8 cellular contexts compared by ENCODE assay signal in the genomic region with DNA sequence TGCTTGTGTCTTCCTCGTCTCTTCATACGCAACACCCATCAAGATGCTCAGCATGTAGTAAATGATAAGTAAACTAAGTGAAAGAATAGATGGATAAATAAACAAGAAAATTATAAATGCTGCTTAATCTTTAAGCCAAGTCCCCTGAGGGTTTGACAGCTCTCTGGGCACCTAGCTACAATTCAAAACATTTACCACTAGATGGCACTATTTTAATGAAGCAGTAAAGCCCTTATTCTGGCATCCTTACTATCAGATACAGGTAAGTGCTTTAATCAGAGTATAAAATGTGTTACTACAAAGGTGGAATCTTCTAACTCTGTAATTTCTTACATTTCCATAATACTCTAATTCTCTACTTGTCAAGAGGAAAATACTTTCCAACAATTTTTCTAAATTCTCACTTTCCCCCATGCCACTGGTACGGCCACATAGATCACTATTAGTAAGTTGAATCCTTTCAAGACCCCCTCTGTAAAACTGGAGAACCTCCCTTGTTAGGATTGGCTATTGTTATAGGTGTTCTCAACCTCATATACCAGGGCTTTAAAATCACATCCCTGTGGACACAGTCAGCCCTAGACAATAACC.
DNase-seq lines count a peak whose midpoint lies in the region; ATAC-seq, FAIRE-seq and TF ChIP-seq lines count a peak whose summit lies in the region.

No MANE protein-coding gene starts in this region.

- H3K79me2 ChIP-seq in astrocyte (ENCODE audit: insufficient read depth, low read length) (no peaks in the 10 kb centered on the region), keratinocyte (ENCODE audit: control insufficient read depth, insufficient read depth, low read length) (no peaks in the 10 kb centered on the region)

- H3K27me3 Mint-ChIP-seq in astrocyte (ENCODE audit: low read depth, unreplicated experiment) (peaks cover 3% of the 10 kb centered on the region), type B pancreatic cell (peaks cover 11% of the 10 kb centered on the region)

- dilution Hi-C loops in keratinocyte (cut with MboI; ENCODE audit: extremely low pct_ligation_motif_present, low sequenced_read_pairs): no loop called here

- no peaks in the 10 kb centered on the region for H3K36me3 ChIP-seq in A673 (ENCODE audit: insufficient read depth, low read length, poor library complexity, severe bottlenecking)
- no peaks in the 10 kb centered on the region for H3K36me3 ChIP-seq in astrocyte (ENCODE audit: insufficient read depth, low read length)
- no peaks in the 10 kb centered on the region for H3K36me3 ChIP-seq in keratinocyte (ENCODE audit: control insufficient read depth in 2 of 2, extremely low read depth in 1 of 2, insufficient read depth in 2 of 2, low read length in 2 of 2)

- ATAC-seq in HG03095 (IDR thresholded peaks at IDR 0.05; ENCODE audit: unreplicated experiment): peak; percentile 70

- CTCF ChIA-PET in A673 (lab: Charles Lee): interaction anchor here (0.6 to 1.4 kb wide), 11 partner anchors 10 to 586 kb away, joined by 3 to 7 read pairs (median 4); no protein-coding TSS in a partner anchor

- DNase-seq in A673 (ENCODE audit: low spot score) (peak; percentile 80), NCI-H2171 treated with DMSO at 0.1 percent for 48 hours (lab: John Stamatoyannopoulos, UW) (peak; percentile 62), astrocyte (ENCODE audit: low read depth) (peak; percentile 18), keratinocyte (ENCODE audit: low read depth, low spot score) (no peak), type B pancreatic cell (ENCODE audit: extremely low spot score, unreplicated experiment) (no peak), occipital lobe (lab: John Stamatoyannopoulos, UW) (no peak)

- H3K27me3 ChIP-seq in A673 (replicated peaks; ENCODE audit: insufficient read depth, low read depth, low read length, poor library complexity) (no peaks in the 10 kb centered on the region), astrocyte (ENCODE audit: insufficient read depth, low read length) (no peaks in the 10 kb centered on the region), keratinocyte (ENCODE audit: control insufficient read depth, extremely low read depth, insufficient read depth, low read length) (no peaks in the 10 kb centered on the region)

- H3K27ac Mint-ChIP-seq in astrocyte (ENCODE audit: unreplicated experiment) (no peak overlapping the region), type B pancreatic cell (no peak overlapping the region)

- H3K27ac ChIP-seq in A673 (ENCODE audit: low read depth, low read length, poor library complexity, severe bottlenecking) (no peak overlapping the region), astrocyte (ENCODE audit: low read depth, low read length) (no peak overlapping the region), keratinocyte (ENCODE audit: control insufficient read depth, insufficient read depth, low read length) (no peak overlapping the region)

- H3K4me3 ChIP-seq in A673 (ENCODE audit: low read depth, low read length, poor library complexity, severe bottlenecking): no peak overlapping the region
- H3K4me3 ChIP-seq in astrocyte (ENCODE audit: insufficient read depth, low read depth, low read length): no peak overlapping the region
- H3K4me3 ChIP-seq in keratinocyte (ENCODE audit: control insufficient read depth in 2 of 3, extremely low read depth in 1 of 3, insufficient read depth in 2 of 3, low read depth in 1 of 3, low read length in 3 of 3): no peak overlapping the region

- H3K9me1 ChIP-seq in keratinocyte (ENCODE audit: control insufficient read depth, extremely low read depth, insufficient read depth, low read length): no peaks in the 10 kb centered on the region

- H3K9me3 ChIP-seq in A673 (ENCODE audit: low read depth, low read length, poor library complexity, severe bottlenecking) (no peaks in the 10 kb centered on the region), astrocyte (ENCODE audit: insufficient read depth, low read depth, low read length) (no peaks in the 10 kb centered on the region), keratinocyte (ENCODE audit: control insufficient read depth, low read depth, low read length) (no peaks in the 10 kb centered on the region)

- POLR2A ChIA-PET in A673 (lab: Charles Lee; ENCODE audit: low non-redundant PET): no interaction called here

- no TSS peak for BruUV-seq in A673 (replicated peaks; lab: Mats Ljungman, UMichigan)

- no peak overlapping the region for H2AFZ ChIP-seq in astrocyte (ENCODE audit: low read depth, low read length)
- no peak overlapping the region for H2AFZ ChIP-seq in keratinocyte (ENCODE audit: control insufficient read depth, low read length)

- H3K4me2 ChIP-seq in astrocyte (ENCODE audit: low read length) (no peak overlapping the region), keratinocyte (ENCODE audit: control insufficient read depth, extremely low read depth, insufficient read depth, low read depth, low read length) (no peak overlapping the region)

- FAIRE-seq in astrocyte (lab: Jason Lieb, UNC): peak; percentile 81
- FAIRE-seq in keratinocyte (lab: Jason Lieb, UNC): no peak

- TF ChIP-seq CTCF in A673 (conservative IDR thresholded peaks at IDR 0.05; ENCODE audit: low read depth, low read length): peak; percentile 83
- TF ChIP-seq CTCF in GM12873 (IDR thresholded peaks at IDR 0.05; ENCODE audit: insufficient read depth, low read depth, low read length, missing control alignments): peak; percentile 41
- peak; percentile 64 for TF ChIP-seq CTCF in astrocyte (IDR thresholded peaks at IDR 0.05; ENCODE audit: insufficient read depth, low read depth, low read length)
- peak in 2 of 3 experiments; percentile 42 to 53 for TF ChIP-seq CTCF in keratinocyte (optimal IDR thresholded peaks at IDR 0.05 in 1 of 3, IDR thresholded peaks at IDR 0.05 in 1 of 3, conservative IDR thresholded peaks at IDR 0.05 in 1 of 3; ENCODE audit: extremely low read depth in 1 of 3, insufficient read depth in 2 of 3, low read length in 3 of 3)
- peak; percentile 85 for TF ChIP-seq CTCF in type B pancreatic cell (conservative IDR thresholded peaks at IDR 0.05)

- H3K4me1 ChIP-seq in A673 (ENCODE audit: insufficient read depth, low read length, poor library complexity, severe bottlenecking): peaks cover 3% of the 10 kb centered on the region
- H3K4me1 ChIP-seq in astrocyte (ENCODE audit: insufficient read depth, low read length): no peaks in the 10 kb centered on the region
- H3K4me1 ChIP-seq in keratinocyte (ENCODE audit: control insufficient read depth, extremely low read depth, insufficient read depth, low read length): no peaks in the 10 kb centered on the region

- H4K20me1 ChIP-seq in astrocyte (ENCODE audit: insufficient read depth, low read length): no peaks in the 10 kb centered on the region
- H4K20me1 ChIP-seq in keratinocyte (ENCODE audit: control insufficient read depth, extremely low read depth, insufficient read depth, low read length): no peaks in the 10 kb centered on the region

- H3K36me3 Mint-ChIP-seq in astrocyte (ENCODE audit: low read depth, unreplicated experiment) (peaks cover 3% of the 10 kb centered on the region), type B pancreatic cell (no peaks in the 10 kb centered on the region)

- no peak overlapping the region for H3K4me3 Mint-ChIP-seq in astrocyte (ENCODE audit: unreplicated experiment)
- no peak overlapping the region for H3K4me3 Mint-ChIP-seq in type B pancreatic cell

- H3K9me3 Mint-ChIP-seq in astrocyte (ENCODE audit: unreplicated experiment) (peaks cover 4% of the 10 kb centered on the region), type B pancreatic cell (peaks cover 5% of the 10 kb centered on the region)

- intact Hi-C loops in A673 (cut with micrococcal nuclease; ENCODE audit: unreplicated experiment): loop anchor here (2.0 kb wide), 1 partner anchor 129 kb away; no protein-coding TSS in a partner anchor

- no peaks in the 10 kb centered on the region for H3K4me1 Mint-ChIP-seq in astrocyte (ENCODE audit: low read depth, unreplicated experiment)
- H3K4me1 Mint-ChIP-seq in type B pancreatic cell (ENCODE audit: unreplicated experiment): no peaks in the 10 kb centered on the region

- H3K9ac ChIP-seq in astrocyte (ENCODE audit: low read length) (no peak overlapping the region), keratinocyte (ENCODE audit: control insufficient read depth, extremely low read depth, insufficient read depth, low read length) (no peak overlapping the region)

Comparison
In these comparisons a context has a peak if more than half of its experiments do, and no peak if none do; other contexts are left out.
1. DNase-seq: peak in A673 (single experiment), NCI-H2171 treated with DMSO at 0.1 percent for 48 hours (single experiment) and astrocyte (single experiment); none in keratinocyte (single experiment), type B pancreatic cell (single experiment) and occipital lobe (single experiment).
2. Peak in every context shown above with its lines, with median percentiles within 50 percentile points of each other: CTCF ChIP-seq.